In the genomic region with DNA sequence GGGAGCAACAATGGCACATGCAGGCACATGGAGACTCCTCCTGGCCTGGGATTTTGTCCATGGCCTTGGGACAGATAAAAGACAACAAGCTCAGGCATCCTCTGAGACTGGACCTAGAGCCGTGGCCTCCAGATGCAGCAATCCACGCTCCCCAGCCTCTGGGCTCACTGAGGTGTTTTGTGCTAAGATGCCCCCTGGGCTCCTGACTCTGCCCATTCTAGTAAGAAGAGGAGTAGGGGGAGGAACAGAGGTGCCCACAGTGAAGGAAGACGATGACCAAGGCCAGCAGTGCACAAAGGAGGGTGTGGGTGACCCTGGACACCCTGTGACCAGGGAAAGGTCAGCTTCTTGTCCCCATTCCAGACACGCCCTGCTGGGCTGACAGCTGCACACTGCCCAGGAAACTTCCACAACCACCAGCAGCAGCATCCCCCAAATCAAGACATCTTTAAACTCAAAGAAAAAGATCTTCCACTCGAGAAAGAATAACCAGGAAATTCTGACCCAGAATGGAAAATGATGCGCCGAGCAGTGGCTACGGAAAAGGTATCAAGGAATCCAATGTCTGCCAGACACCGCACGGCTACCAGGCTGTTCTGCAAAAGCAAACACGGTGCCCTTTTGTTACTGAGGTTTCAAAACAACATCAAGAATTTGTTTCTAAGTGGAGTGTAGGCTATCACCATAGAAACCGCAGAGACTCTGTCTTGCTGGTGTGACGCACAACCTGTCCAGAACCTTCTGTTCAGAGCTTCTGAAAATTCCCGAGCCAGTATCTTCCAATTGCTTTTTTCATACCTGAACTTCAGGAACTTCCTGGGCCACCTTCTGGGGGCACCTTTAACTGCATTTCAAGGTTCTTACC, we compare ENCODE assay signal across 17 cellular contexts.
A peak's percentile ranks its signal among the peaks of the same experiment; 100 is the strongest.
DNase-seq lines count a peak whose midpoint lies in the region; ATAC-seq, FAIRE-seq and TF ChIP-seq lines count a peak whose summit lies in the region.
"Had no signal": no experiment of that assay in that cellular context is flagged by ENCODE, and none has a peak within 500 bp of the region (broad histone marks: within the 10 kb centered on the region; RNA-seq: fewer than 3 reads in every experiment).

No MANE protein-coding gene starts in this region.

- H3K27me3 Mint-ChIP-seq in glutamatergic neuron (ENCODE audit: unreplicated experiment): peaks cover 7% of the 10 kb centered on the region
- H3K27me3 Mint-ChIP-seq in activated CD4-positive, alpha-beta memory T cell treated with anti-CD3 and anti-CD28 coated beads for 36 hours: peaks cover 2% of the 10 kb centered on the region
- H3K27me3 Mint-ChIP-seq: activated naive CD8-positive, alpha-beta T cell treated with anti-CD3 and anti-CD28 coated beads, Interleukin-2, amount 50 U/mL, for 24 hours; naive B cell had no signal

- H3F3A ChIP-seq in PC-3 (ENCODE audit: low read length, unreplicated experiment): no peaks in the 10 kb centered on the region

- ATAC-seq in pancreas (peak; percentile 12 to 65 (median 44)), upper lobe of right lung (peak; percentile 54), GM18870 (IDR thresholded peaks at IDR 0.05; ENCODE audit: unreplicated experiment) (no peak), PC-3 (no peak)
- ATAC-seq: activated naive CD8-positive, alpha-beta T cell treated with anti-CD3 and anti-CD28 coated beads, Interleukin-2, amount 50 U/mL, for 24 hours; GM23338 had no signal

- H3K79me2 ChIP-seq in PC-3 (ENCODE audit: low read length): no peaks in the 10 kb centered on the region

- H3K4me2 ChIP-seq in PC-3 (ENCODE audit: low read length): no peak overlapping the region
- H3K4me2 ChIP-seq: GM23338 had no signal

- intact Hi-C loops in pancreas (cut with DNase I) (no loop called here), upper lobe of right lung (cut with DNase I) (no loop called here), PC-3 (cut with micrococcal nuclease) (no loop called here)
- intact Hi-C loops in activated CD4-positive, alpha-beta memory T cell treated with anti-CD3 and anti-CD28 coated beads for 36 hours (cut with micrococcal nuclease): no loop called here

- no peak overlapping the region for H3K9ac ChIP-seq in PC-3 (ENCODE audit: low read length)

- peaks cover 26% of the 10 kb centered on the region for H3K9me3 Mint-ChIP-seq in glutamatergic neuron (ENCODE audit: unreplicated experiment)
- H3K9me3 Mint-ChIP-seq in activated CD4-positive, alpha-beta memory T cell treated with anti-CD3 and anti-CD28 coated beads for 36 hours: no peaks in the 10 kb centered on the region
- H3K9me3 Mint-ChIP-seq: activated naive CD8-positive, alpha-beta T cell treated with anti-CD3 and anti-CD28 coated beads, Interleukin-2, amount 50 U/mL, for 24 hours; naive B cell had no signal

- POLR2A ChIA-PET in activated CD4-positive, alpha-beta memory T cell treated with anti-CD3 and anti-CD28 coated beads for 36 hours (lab: Charles Lee): no interaction called here
- POLR2A ChIA-PET in PC-3 (lab: Charles Lee; ENCODE audit: unreplicated experiment): no interaction called here

- CTCF ChIA-PET in activated CD4-positive, alpha-beta memory T cell treated with anti-CD3 and anti-CD28 coated beads for 36 hours (lab: Charles Lee): interaction anchor here (0.6 to 1.3 kb wide), 2 partner anchors 30 to 168 kb away, joined by 3 to 5 read pairs; no protein-coding TSS in a partner anchor
- CTCF ChIA-PET in PC-3 (lab: Charles Lee): no interaction called here

- H2AFZ ChIP-seq in PC-3 (ENCODE audit: low read length): no peak overlapping the region
- H2AFZ ChIP-seq: GM23338 had no signal

- DNase-seq in activated effector memory CD4-positive, alpha-beta T cell treated with anti-CD3 and anti-CD28 coated beads, Interleukin-2, amount 50 U/mL, for 16 hours: peak; percentile 34
- DNase-seq in activated effector memory CD4-positive, alpha-beta T cell treated with Interleukin-2 at 50 U/mL for 16 hours: no peak
- DNase-seq in glutamatergic neuron (no peak), pancreas (no peak), upper lobe of right lung (peak; percentile 59), PC-3 (no peak)
- no peak for DNase-seq in activated CD4-positive, alpha-beta memory T cell treated with anti-CD3 and anti-CD28 coated beads for 36 hours
- DNase-seq: activated CD4-positive, alpha-beta T cell treated with anti-CD3 and anti-CD28 coated beads, Interleukin-2, amount 50 U/mL, for 4 hours; activated naive CD8-positive, alpha-beta T cell treated with anti-CD3 and anti-CD28 coated beads, Interleukin-2, amount 50 U/mL, for 24 hours; activated T-cell treated with anti-CD3 and anti-CD28 coated beads, Interleukin-2, amount 50 U/mL, for 48 hours; naive B cell; NCI-H1694 treated with DMSO at 0.1 percent for 48 hours; NCI-H526 had no signal

- no peak overlapping the region for H3K27ac ChIP-seq in pancreas
- no peak overlapping the region for H3K27ac ChIP-seq in upper lobe of right lung
- no peak overlapping the region for H3K27ac ChIP-seq in PC-3 (ENCODE audit: low read length)
- H3K27ac ChIP-seq: epithelial cell of prostate, thoracic aorta had no signal

- TF ChIP-seq CTCF in glutamatergic neuron (IDR thresholded peaks at IDR 0.05; ENCODE audit: partially characterized antibody, unreplicated experiment) (no peak), pancreas (IDR thresholded peaks at IDR 0.05) (no peak), upper lobe of right lung (IDR thresholded peaks at IDR 0.05) (no peak), PC-3 (conservative IDR thresholded peaks at IDR 0.05; ENCODE audit: low read depth, low read length) (no peak)

- peak overlapping the region; percentile 47 for H3K4me3 Mint-ChIP-seq in glutamatergic neuron (ENCODE audit: unreplicated experiment)
- H3K4me3 Mint-ChIP-seq in activated CD4-positive, alpha-beta memory T cell treated with anti-CD3 and anti-CD28 coated beads for 36 hours: no peak overlapping the region
- H3K4me3 Mint-ChIP-seq: activated naive CD8-positive, alpha-beta T cell treated with anti-CD3 and anti-CD28 coated beads, Interleukin-2, amount 50 U/mL, for 24 hours; GM23338; naive B cell had no signal

- H3K36me3 ChIP-seq in pancreas (no peaks in the 10 kb centered on the region), upper lobe of right lung (no peaks in the 10 kb centered on the region), PC-3 (ENCODE audit: low read depth, low read length) (no peaks in the 10 kb centered on the region)

- H3K4me3 ChIP-seq in pancreas (no peak overlapping the region), upper lobe of right lung (no peak overlapping the region), PC-3 (ENCODE audit: low read length) (no peak overlapping the region)
- H3K4me3 ChIP-seq: GM23338, thoracic aorta had no signal

- 82 to 85% methylated on average over 14 of the region's 14 CpGs for WGBS in pancreas, 2 donors

- no peaks in the 10 kb centered on the region for H4K20me1 ChIP-seq in PC-3 (ENCODE audit: low read length)

- H3K27ac Mint-ChIP-seq in glutamatergic neuron (ENCODE audit: unreplicated experiment): peak overlapping the region; percentile 43
- no peak overlapping the region for H3K27ac Mint-ChIP-seq in activated CD4-positive, alpha-beta memory T cell treated with anti-CD3 and anti-CD28 coated beads for 36 hours
- H3K27ac Mint-ChIP-seq: activated naive CD8-positive, alpha-beta T cell treated with anti-CD3 and anti-CD28 coated beads, Interleukin-2, amount 50 U/mL, for 24 hours; GM23338 had no signal

- BruUV-seq in PC-3 (replicated peaks; lab: Mats Ljungman, UMichigan): no TSS peak

- peaks cover 15% of the 10 kb centered on the region for H3K36me3 Mint-ChIP-seq in glutamatergic neuron (ENCODE audit: unreplicated experiment)
- no peaks in the 10 kb centered on the region for H3K36me3 Mint-ChIP-seq in activated CD4-positive, alpha-beta memory T cell treated with anti-CD3 and anti-CD28 coated beads for 36 hours

- peaks cover 66% of the 10 kb centered on the region for H3K4me1 Mint-ChIP-seq in glutamatergic neuron (ENCODE audit: low read depth, unreplicated experiment)
- no peaks in the 10 kb centered on the region for H3K4me1 Mint-ChIP-seq in activated CD4-positive, alpha-beta memory T cell treated with anti-CD3 and anti-CD28 coated beads for 36 hours (ENCODE audit: low read depth)

- H3K9me3 ChIP-seq in pancreas (no peaks in the 10 kb centered on the region), upper lobe of right lung (no peaks in the 10 kb centered on the region), PC-3 (ENCODE audit: low read length) (no peaks in the 10 kb centered on the region)
- H3K9me3 ChIP-seq: thoracic aorta had no signal

- H3K27me3 ChIP-seq in pancreas (no peaks in the 10 kb centered on the region), upper lobe of right lung (no peaks in the 10 kb centered on the region), PC-3 (ENCODE audit: low read length) (peaks cover 43% of the 10 kb centered on the region)

- H3K4me1 ChIP-seq in pancreas (no peaks in the 10 kb centered on the region), upper lobe of right lung (peaks cover 9% of the 10 kb centered on the region), PC-3 (ENCODE audit: insufficient read depth, low read length) (no peaks in the 10 kb centered on the region)

- no peaks in the 10 kb centered on the region for H3K9me2 ChIP-seq in PC-3 (replicated peaks; ENCODE audit: low read length)

- no peak for FAIRE-seq in pancreas (lab: Jason Lieb, UNC)

Comparison
In these comparisons a context has a peak if more than half of its experiments do, and no peak if none do; other contexts are left out.
1. DNase-seq: peak in activated effector memory CD4-positive, alpha-beta T cell treated with anti-CD3 and anti-CD28 coated beads, Interleukin-2, amount 50 U/mL, for 16 hours (single experiment) and upper lobe of right lung (single experiment); none in activated effector memory CD4-positive, alpha-beta T cell treated with Interleukin-2 at 50 U/mL for 16 hours (single experiment), glutamatergic neuron (single experiment), pancreas (0 of 6), activated CD4-positive, alpha-beta memory T cell treated with anti-CD3 and anti-CD28 coated beads for 36 hours (single experiment) and PC-3 (single experiment).
2. ATAC-seq: peak in pancreas (4 of 4) and upper lobe of right lung (single experiment); none in GM18870 (single experiment) and PC-3 (single experiment).